ENCODE assay signal across 16 cellular contexts in genomic region chr11:72985645-72986044, GRCh38.
DNase-seq lines count a peak whose midpoint lies in the region; ATAC-seq and TF ChIP-seq lines count a peak whose summit lies in the region.
"Had no signal": no experiment of that assay in that cellular context is flagged by ENCODE, and none has a peak within 500 bp of the region (broad histone marks: within the 10 kb centered on the region; RNA-seq: fewer than 3 reads in every experiment).

No MANE protein-coding gene starts in this region.

- H3K4me3 ChIP-seq in SK-N-MC (no peak overlapping the region), fibroblast of pulmonary artery (replicated peaks; ENCODE audit: low read depth, low read length) (no peak overlapping the region), skeletal muscle cell (ENCODE audit: low read depth, low read length) (no peak overlapping the region)
- H3K4me3 ChIP-seq: GM23248 had no signal

- peaks cover 48% of the 10 kb centered on the region for H3K36me3 ChIP-seq in SK-N-MC (ENCODE audit: insufficient read depth, low read length)
- H3K36me3 ChIP-seq: brain microvascular endothelial cell had no signal

- H3K9ac ChIP-seq in SK-N-MC (ENCODE audit: insufficient read length) = no peak overlapping the region
- H3K9ac ChIP-seq: GM23248 had no signal

- H3K27ac ChIP-seq in SK-N-MC = peak overlapping the region; percentile 14; the same call in 1 of the 2 replicates
- H3K27ac ChIP-seq: 22Rv1, brain microvascular endothelial cell, GM23248 had no signal

- ATAC-seq in HG02678 (IDR thresholded peaks at IDR 0.05; ENCODE audit: unreplicated experiment) = no peak
- ATAC-seq: stimulated activated naive CD8-positive, alpha-beta T cell treated with anti-CD3 and anti-CD28 coated beads, Interleukin-15, amount 100 ng/mL, for 72 hours had no signal

- no peak for TF ChIP-seq CTCF in fibroblast of pulmonary artery (IDR thresholded peaks at IDR 0.05; ENCODE audit: low read length, missing control alignments)

- no peaks in the 10 kb centered on the region for H3K9me3 ChIP-seq in SK-N-MC (ENCODE audit: low read depth, low read length)

- peak; percentile 1 for DNase-seq in DMS 273 (lab: John Stamatoyannopoulos, UW; ENCODE audit: unreplicated experiment)
- no peak for DNase-seq in DMS 273 treated with DMSO at 0.1 percent for 48 hours (lab: John Stamatoyannopoulos, UW)
- no peak for DNase-seq in SK-N-MC (ENCODE audit: low read depth, low spot score)
- DNase-seq in fibroblast of pulmonary artery (ENCODE audit: low read depth) = peak; percentile 67
- DNase-seq in skeletal muscle cell (ENCODE audit: low read depth) = peak; percentile 41
- no peak for DNase-seq in NCI-H1417 treated with DMSO at 0.1 percent for 48 hours (lab: John Stamatoyannopoulos, UW)
- DNase-seq in SKM-1 treated with dmso at 0.1 percent for 144 hours (lab: John Stamatoyannopoulos, UW; ENCODE audit: unreplicated experiment) = no peak
- DNase-seq: activated effector memory CD4-positive, alpha-beta T cell treated with anti-CD3 and anti-CD28 coated beads, Interleukin-2, amount 50 U/mL, for 16 hours; brain microvascular endothelial cell; CD4-positive, alpha-beta memory T cell; GF-D8; GM23248; NCI-H2029 treated with DMSO at 0.1 percent for 48 hours; stimulated activated naive CD8-positive, alpha-beta T cell treated with anti-CD3 and anti-CD28 coated beads, Interleukin-15, amount 100 ng/mL, for 72 hours had no signal

Comparison
In these comparisons a context has a peak if more than half of its experiments do, and no peak if none do; other contexts are left out.
1. DNase-seq: peak in DMS 273 (single experiment), fibroblast of pulmonary artery (single experiment) and skeletal muscle cell (single experiment); none in DMS 273 treated with DMSO at 0.1 percent for 48 hours (single experiment), SK-N-MC (single experiment), NCI-H1417 treated with DMSO at 0.1 percent for 48 hours (single experiment) and SKM-1 treated with dmso at 0.1 percent for 144 hours (single experiment).